Comparison of ENCODE assay signal across 1 cellular context in genomic region chr6:148325316-148326068, GRCh38.
TF ChIP-seq lines count a peak whose summit lies in the region.

No MANE protein-coding gene starts in this region.

TF ChIP-seq in IMR-90, 13 proteins besides CTCF, POLR2A, EP300 and RAD21 (continued from another document):
- TF ChIP-seq CEBPB (IDR thresholded peaks at IDR 0.05; ENCODE audit: low read depth, low read length), result no peak
- no peak for TF ChIP-seq USF2 (IDR thresholded peaks at IDR 0.05; ENCODE audit: low read depth, low read length)
- TF ChIP-seq ELK1 (IDR thresholded peaks at IDR 0.05; ENCODE audit: borderline replicate concordance, low read depth, low read length), result no peak
